ENCODE assay signal across 10 cellular contexts in genomic region chr3:187039723-187040414, GRCh38.
DNase-seq lines count a peak whose midpoint lies in the region; ATAC-seq, FAIRE-seq and TF ChIP-seq lines count a peak whose summit lies in the region.
"Had no signal": no experiment of that assay in that cellular context is flagged by ENCODE, and none has a peak within 500 bp of the region (broad histone marks: within the 10 kb centered on the region; RNA-seq: fewer than 3 reads in every experiment).

No MANE protein-coding gene starts in this region.

- CTCF ChIA-PET in K562 (lab: Yijun Ruan, JAX; ENCODE audit: low intra/inter-chr PET ratio), result no interaction called here

- in situ Hi-C loops in K562 (cut with MboI), result no loop called here

- H3K9me3 ChIP-seq in K562 (replicated peaks; ENCODE audit: control insufficient read depth, insufficient read depth, low read depth, low read length) (no peaks in the 10 kb centered on the region), spleen (peaks cover 0 to 18% (median 8%) of the 10 kb centered on the region in 8 donors)
- H3K9me3 ChIP-seq: BE2C had no signal

- H3K79me2 ChIP-seq in K562 (ENCODE audit: control insufficient read depth, insufficient read depth, low read length), result peaks cover 9% of the 10 kb centered on the region; the same call in 2 of the 3 replicates

- no peaks in the 10 kb centered on the region for H3K27me3 Mint-ChIP-seq in activated naive CD4-positive, alpha-beta T cell treated with anti-CD3 and anti-CD28 coated beads, Interleukin-2, amount 50 U/mL, for 24 hours

- H3K27ac ChIP-seq in K562 (ENCODE audit: extremely low read depth, low read depth, low read length) (peak overlapping the region; percentile 76; the same call in 1 of the 3 replicates), spleen (peak overlapping the region in 5 of 8 donors; percentile 42 to 81 (median 71))

- intact Hi-C loops in K562 (cut with micrococcal nuclease), result loop anchor here (5.0 kb wide), 1 partner anchor 43 kb away; no protein-coding TSS in a partner anchor
- intact Hi-C loops in spleen (cut with DNase I; ENCODE audit: low total_unique reads), result no loop called here

- H3K4me1 Mint-ChIP-seq in activated naive CD4-positive, alpha-beta T cell treated with anti-CD3 and anti-CD28 coated beads, Interleukin-2, amount 50 U/mL, for 24 hours, result peaks cover 77% of the 10 kb centered on the region

- H3K9me3 Mint-ChIP-seq in activated naive CD4-positive, alpha-beta T cell treated with anti-CD3 and anti-CD28 coated beads, Interleukin-2, amount 50 U/mL, for 24 hours, result peaks cover 7% of the 10 kb centered on the region

- no peak for TF ChIP-seq RAD21 in K562 (CRISPR knock-in tag; conservative IDR thresholded peaks at IDR 0.05 in 1 of 2, IDR thresholded peaks at IDR 0.05 in 1 of 2)

- H3K36me3 Mint-ChIP-seq in activated naive CD4-positive, alpha-beta T cell treated with anti-CD3 and anti-CD28 coated beads, Interleukin-2, amount 50 U/mL, for 24 hours, result peaks cover 51% of the 10 kb centered on the region

- ATAC-seq in HG03378 (IDR thresholded peaks at IDR 0.05; ENCODE audit: unreplicated experiment) (peak; percentile 28), K562 (peak; percentile 38)

- peak overlapping the region; percentile 99 for H3K27ac Mint-ChIP-seq in activated naive CD4-positive, alpha-beta T cell treated with anti-CD3 and anti-CD28 coated beads, Interleukin-2, amount 50 U/mL, for 24 hours

- H3K36me3 ChIP-seq in K562 (ENCODE audit: control insufficient read depth, insufficient read depth, low read length) (peaks cover 62% of the 10 kb centered on the region), spleen (peaks cover 0 to 78% (median 32%) of the 10 kb centered on the region in 6 donors)
- H3K36me3 ChIP-seq: BE2C had no signal

- no peaks in the 10 kb centered on the region for H3K9me1 ChIP-seq in K562 (ENCODE audit: control insufficient read depth, insufficient read depth, low read length)

- no peaks in the 10 kb centered on the region for H4K20me1 ChIP-seq in K562 (replicated peaks; ENCODE audit: control insufficient read depth, insufficient read depth, low read length)

- TF ChIP-seq POLR2A in K562 (conservative IDR thresholded peaks at IDR 0.05) (no peak), spleen (IDR thresholded peaks at IDR 0.05) (no peak)

- H3K27me3 ChIP-seq in K562 (ENCODE audit: control insufficient read depth in 2 of 2, insufficient read depth in 2 of 2, low read length in 2 of 2) (no peaks in the 10 kb centered on the region), spleen (replicated peaks in 1 of 7) (no peaks in the 10 kb centered on the region)
- H3K27me3 ChIP-seq: BE2C had no signal

- WGBS in K562 (ENCODE audit: insufficient coverage, low coverage, missing lambda C conversion rate), result 38% methylated on average over 6 of the region's 6 CpGs
- 68 to 82% (median 75%) methylated on average over 6 of the region's 6 CpGs for WGBS in spleen, 5 donors

- no peak overlapping the region for H3K4me2 ChIP-seq in K562 (ENCODE audit: insufficient read depth, low read length)

- H3K4me3 ChIP-seq in K562, result no peak overlapping the region
- H3K4me3 ChIP-seq in spleen, result no peak overlapping the region

- TF ChIP-seq CTCF in K562 (IDR thresholded peaks at IDR 0.05 in 2 of 3, conservative IDR thresholded peaks at IDR 0.05 in 1 of 3; ENCODE audit: insufficient read depth in 2 of 3, low read depth in 1 of 3, low read length in 3 of 3) (no peak), spleen (IDR thresholded peaks at IDR 0.05 in 8 of 11, conservative IDR thresholded peaks at IDR 0.05 in 3 of 11) (no peak)

- TF ChIP-seq EP300 in K562 (IDR thresholded peaks at IDR 0.05; ENCODE audit: low read length), result no peak

- H2AFZ ChIP-seq in K562 (ENCODE audit: low read depth, low read length), result no peak overlapping the region

- no peak overlapping the region for H3K4me3 Mint-ChIP-seq in activated naive CD4-positive, alpha-beta T cell treated with anti-CD3 and anti-CD28 coated beads, Interleukin-2, amount 50 U/mL, for 24 hours

- POLR2A ChIA-PET in K562 (lab: Yijun Ruan, JAX), result no interaction called here

- H3K9ac ChIP-seq in K562 (ENCODE audit: insufficient read depth in 1 of 2, low read depth in 2 of 2, low read length in 2 of 2), result no peak overlapping the region

- no TSS peak for BruUV-seq in K562 (replicated peaks; lab: Mats Ljungman, UMichigan)

- H3K4me1 ChIP-seq in K562 (replicated peaks in 1 of 2; ENCODE audit: control insufficient read depth in 2 of 2, insufficient read depth in 2 of 2, low read length in 2 of 2) (peaks cover 18 to 31% of the 10 kb centered on the region in 2 experiments), spleen (peaks cover 30 to 73% (median 63%) of the 10 kb centered on the region in 6 donors)
- H3K4me1 ChIP-seq: BE2C had no signal

- FAIRE-seq in K562 (lab: Jason Lieb, UNC), result peak; percentile 52

- no peak for DNase-seq in activated naive CD4-positive, alpha-beta T cell (lab: John Stamatoyannopoulos, UW)
- DNase-seq in K562 (ENCODE audit: extremely low read depth in 1 of 4, low spot score in 3 of 4) (no peak), spleen (no peak), NCI-H1048 (lab: John Stamatoyannopoulos, UW) (no peak), NCI-H774 (lab: John Stamatoyannopoulos, UW) (no peak), NCI-H1092 (lab: John Stamatoyannopoulos, UW) (no peak)
- DNase-seq: aorta, BE2C had no signal

TF ChIP-seq in K562, 482 proteins besides CTCF, POLR2A, EP300 and RAD21:
- TF ChIP-seq SMARCA4 (IDR thresholded peaks at IDR 0.05), result no peak
- TF ChIP-seq ESRRA (IDR thresholded peaks at IDR 0.05; ENCODE audit: borderline replicate concordance, low read depth), result peak; percentile 58
